ENCODE assay signal across 13 cellular contexts in genomic region chr3:106825962-106826605, GRCh38.
DNase-seq lines count a peak whose midpoint lies in the region; ATAC-seq and TF ChIP-seq lines count a peak whose summit lies in the region.
"Had no signal": no experiment of that assay in that cellular context is flagged by ENCODE, and none has a peak within 500 bp of the region (broad histone marks: within the 10 kb centered on the region; RNA-seq: fewer than 3 reads in every experiment).

No MANE protein-coding gene starts in this region.

- no peak overlapping the region for H3K27ac Mint-ChIP-seq in MCF 10A (ENCODE audit: low read depth, unreplicated experiment)
- no peak overlapping the region for H3K27ac Mint-ChIP-seq in effector memory CD8-positive, alpha-beta T cell

- no peak overlapping the region for H3K27ac ChIP-seq in breast epithelium
- H3K27ac ChIP-seq in lower lobe of right lung = no peak overlapping the region
- no peak overlapping the region for H3K27ac ChIP-seq in body of pancreas

- peak; percentile 51 to 76 for ATAC-seq in lower lobe of right lung
- ATAC-seq in body of pancreas = no peak
- ATAC-seq in effector memory CD8-positive, alpha-beta T cell (replicated peaks) = no peak
- ATAC-seq: left lobe of liver had no signal

- H3K9me3 ChIP-seq in breast epithelium (no peaks in the 10 kb centered on the region), lower lobe of right lung (no peaks in the 10 kb centered on the region), body of pancreas (no peaks in the 10 kb centered on the region)

- TF ChIP-seq CTCF in MCF 10A (IDR thresholded peaks at IDR 0.05; ENCODE audit: unreplicated experiment) = no peak
- TF ChIP-seq CTCF in breast epithelium (IDR thresholded peaks at IDR 0.05) = no peak
- no peak for TF ChIP-seq CTCF in cardiac fibroblast (IDR thresholded peaks at IDR 0.05; ENCODE audit: low read depth, low read length)
- no peak for TF ChIP-seq CTCF in lower lobe of right lung (IDR thresholded peaks at IDR 0.05)
- TF ChIP-seq CTCF in body of pancreas (IDR thresholded peaks at IDR 0.05) = no peak

- CTCF ChIA-PET in MCF 10A (lab: Yijun Ruan, JAX) = interaction anchor here (1.0 kb wide), 1 partner anchor 238 kb away, joined by 4 read pairs; no protein-coding TSS in a partner anchor

- WGBS in body of pancreas, 2 donors = 59 to 65% methylated on average over 4 of the region's 4 CpGs

- intact Hi-C loops in MCF 10A (cut with micrococcal nuclease) = loop anchor here (10.0 kb wide), 1 partner anchor 239 kb away; no protein-coding TSS in a partner anchor
- intact Hi-C loops in breast epithelium (cut with DNase I; ENCODE audit: low total_unique reads) = no loop called here
- intact Hi-C loops in lower lobe of right lung (cut with DNase I) = no loop called here
- intact Hi-C loops in body of pancreas (cut with DNase I) = no loop called here

- no peak overlapping the region for H3K4me3 Mint-ChIP-seq in MCF 10A (ENCODE audit: unreplicated experiment)
- H3K4me3 Mint-ChIP-seq in effector memory CD8-positive, alpha-beta T cell = no peak overlapping the region

- H3K27me3 ChIP-seq in breast epithelium (no peaks in the 10 kb centered on the region), lower lobe of right lung (ENCODE audit: low read depth) (no peaks in the 10 kb centered on the region), body of pancreas (no peaks in the 10 kb centered on the region)

- peaks cover 3% of the 10 kb centered on the region for H3K4me1 Mint-ChIP-seq in MCF 10A (ENCODE audit: insufficient read depth, unreplicated experiment)
- no peaks in the 10 kb centered on the region for H3K4me1 Mint-ChIP-seq in effector memory CD8-positive, alpha-beta T cell (ENCODE audit: low read depth in 2 of 2)

- H3K4me3 ChIP-seq in breast epithelium (no peak overlapping the region), cardiac fibroblast (replicated peaks in 1 of 2; ENCODE audit: low read depth in 2 of 2, low read length in 2 of 2) (no peak overlapping the region), lower lobe of right lung (no peak overlapping the region), body of pancreas (no peak overlapping the region)

- H3K36me3 ChIP-seq in breast epithelium = no peaks in the 10 kb centered on the region
- H3K36me3 ChIP-seq in lower lobe of right lung = no peaks in the 10 kb centered on the region
- no peaks in the 10 kb centered on the region for H3K36me3 ChIP-seq in body of pancreas (replicated peaks in 1 of 2; ENCODE audit: insufficient read depth in 1 of 2, low read depth in 2 of 2)

- peaks cover 4% of the 10 kb centered on the region for H3K9me3 Mint-ChIP-seq in MCF 10A (ENCODE audit: unreplicated experiment)
- H3K9me3 Mint-ChIP-seq in effector memory CD8-positive, alpha-beta T cell = no peaks in the 10 kb centered on the region

- no peak for TF ChIP-seq POLR2A in breast epithelium (IDR thresholded peaks at IDR 0.05)
- no peak for TF ChIP-seq POLR2A in body of pancreas (IDR thresholded peaks at IDR 0.05)

- no peaks in the 10 kb centered on the region for H3K27me3 Mint-ChIP-seq in MCF 10A (ENCODE audit: insufficient read depth, unreplicated experiment)
- no peaks in the 10 kb centered on the region for H3K27me3 Mint-ChIP-seq in effector memory CD8-positive, alpha-beta T cell

- BruUV-seq in MCF 10A (replicated peaks; lab: Mats Ljungman, UMichigan) = no TSS peak

- DNase-seq in MCF 10A (ENCODE audit: unreplicated experiment) = peak; percentile 0
- no peak for DNase-seq in breast epithelium (ENCODE audit: low spot score in 2 of 2)
- peak; percentile 76 to 85 for DNase-seq in cardiac fibroblast (ENCODE audit: low read depth in 2 of 2)
- no peak for DNase-seq in lower lobe of right lung
- DNase-seq in body of pancreas = no peak
- DNase-seq in effector memory CD8-positive, alpha-beta T cell = no peak
- DNase-seq in NCI-H187 treated with DMSO at 0.1 percent for 48 hours (lab: John Stamatoyannopoulos, UW) = no peak
- no peak for DNase-seq in anterior cingulate cortex (lab: John Stamatoyannopoulos, UW)
- DNase-seq: ACHN; cortex of kidney; NCI-H2107; stimulated activated CD4-positive, alpha-beta T cell treated with anti-CD3 and anti-CD28 coated beads, Interleukin-4, amount 100 ng/mL, for 1 hour had no signal

- POLR2A ChIA-PET in MCF 10A (lab: Yijun Ruan, JAX) = interaction anchor here (1.4 kb wide), 1 partner anchor 9 kb away, joined by 4 read pairs; no protein-coding TSS in a partner anchor

- H3K4me1 ChIP-seq in breast epithelium (no peaks in the 10 kb centered on the region), lower lobe of right lung (no peaks in the 10 kb centered on the region), body of pancreas (no peaks in the 10 kb centered on the region)

- no peaks in the 10 kb centered on the region for H3K36me3 Mint-ChIP-seq in MCF 10A (ENCODE audit: insufficient read depth, unreplicated experiment)
- H3K36me3 Mint-ChIP-seq in effector memory CD8-positive, alpha-beta T cell (ENCODE audit: insufficient read depth) = no peaks in the 10 kb centered on the region

Comparison
In these comparisons a context has a peak if more than half of its experiments do, and no peak if none do; other contexts are left out.
1. DNase-seq: peak in MCF 10A (single experiment) and cardiac fibroblast (2 of 2); none in breast epithelium (0 of 2), lower lobe of right lung (single experiment), body of pancreas (0 of 4), effector memory CD8-positive, alpha-beta T cell (0 of 3), NCI-H187 treated with DMSO at 0.1 percent for 48 hours (single experiment) and anterior cingulate cortex (0 of 58).
2. ATAC-seq: peak in lower lobe of right lung (2 of 2); none in body of pancreas (single experiment) and effector memory CD8-positive, alpha-beta T cell (single experiment).